8 cellular contexts compared by ENCODE assay signal in genomic region chr16:84881702-84882521, GRCh38.
A peak's percentile ranks its signal among the peaks of the same experiment; 100 is the strongest.
DNase-seq lines count a peak whose midpoint lies in the region; ATAC-seq and TF ChIP-seq lines count a peak whose summit lies in the region.

No MANE protein-coding gene starts in this region.

- H4K20me1 ChIP-seq in HCT116 (ENCODE audit: insufficient read depth): no peaks in the 10 kb centered on the region

- POLR2A ChIA-PET in HCT116 (lab: Charles Lee): interaction anchor here (1.1 kb wide), 1 partner anchor 17 kb away, joined by 3 read pairs; no protein-coding TSS in a partner anchor

- H3K4me1 ChIP-seq in HCT116 (ENCODE audit: control insufficient read depth in 1 of 2, insufficient read depth in 2 of 2, low read length in 2 of 2) (peaks cover 9 to 54% of the 10 kb centered on the region in 2 experiments), adrenal gland (replicated peaks in 1 of 2) (no peaks in the 10 kb centered on the region), right atrium auricular region (peaks cover 0 to 14% of the 10 kb centered on the region in 2 donors)

- peak overlapping the region; percentile 15 for H3K4me2 ChIP-seq in HCT116 (ENCODE audit: low read length)

- no peaks in the 10 kb centered on the region for H3K9me3 ChIP-seq in HCT116 (ENCODE audit: control insufficient read depth in 1 of 2, insufficient read depth in 1 of 2, low read depth in 1 of 2, low read length in 2 of 2)
- H3K9me3 ChIP-seq in adrenal gland (replicated peaks in 1 of 3): no peaks in the 10 kb centered on the region
- no peaks in the 10 kb centered on the region for H3K9me3 ChIP-seq in right atrium auricular region

- no peak overlapping the region for H3K9ac ChIP-seq in HCT116 (ENCODE audit: low read length)

- ATAC-seq in HCT116 (peak; percentile 33; the same call in 1 of the 2 replicates), GM18502 (IDR thresholded peaks at IDR 0.05; ENCODE audit: poor library complexity, unreplicated experiment) (no peak), HG03354 (IDR thresholded peaks at IDR 0.05; ENCODE audit: poor library complexity, severe bottlenecking, unreplicated experiment) (no peak)

- H3K27me3 ChIP-seq in HCT116 (ENCODE audit: insufficient read depth, low read length) (no peaks in the 10 kb centered on the region), adrenal gland (no peaks in the 10 kb centered on the region), right atrium auricular region (no peaks in the 10 kb centered on the region)

- no peaks in the 10 kb centered on the region for H3K79me2 ChIP-seq in HCT116 (ENCODE audit: insufficient read depth, low read length)

- H3K4me3 ChIP-seq in HCT116 (replicated peaks in 1 of 2; ENCODE audit: low read depth in 1 of 2, low read length in 2 of 2): no peak overlapping the region
- H3K4me3 ChIP-seq in adrenal gland: no peak overlapping the region
- no peak overlapping the region for H3K4me3 ChIP-seq in right atrium auricular region

- no peak overlapping the region for H3K27ac ChIP-seq in HCT116 (ENCODE audit: low read depth, low read length)
- H3K27ac ChIP-seq in adrenal gland: peak overlapping the region in 2 of 5 donors; percentile 49
- H3K27ac ChIP-seq in right atrium auricular region: peak overlapping the region; percentile 16 to 56

- DNase-seq in HCT116 (ENCODE audit: low read depth, low spot score): no peak
- DNase-seq in adrenal gland: peak in 5 of 7 donors; percentile 41 to 61 (median 47)
- no peak for DNase-seq in right atrium auricular region (ENCODE audit: low spot score)
- DNase-seq in stromal cell of bone marrow (ENCODE audit: low read depth): peak; percentile 95
- DNase-seq in NCI-H2107 (lab: John Stamatoyannopoulos, UW): no peak
- DNase-seq in DMS53 treated with DMSO at 0.1 percent for 48 hours (lab: John Stamatoyannopoulos, UW; ENCODE audit: unreplicated experiment): no peak

- no peaks in the 10 kb centered on the region for H3K9me2 ChIP-seq in HCT116 (ENCODE audit: insufficient read depth)

- no peak for TF ChIP-seq RAD21 in HCT116 (IDR thresholded peaks at IDR 0.05; ENCODE audit: low read depth)

- H3K36me3 ChIP-seq in HCT116 (ENCODE audit: control insufficient read depth in 1 of 2, insufficient read depth in 2 of 2, low read length in 2 of 2) (no peaks in the 10 kb centered on the region), adrenal gland (replicated peaks in 1 of 2) (peaks cover 0 to 11% of the 10 kb centered on the region in 2 donors), right atrium auricular region (peaks cover 14% of the 10 kb centered on the region)

- RAD21 ChIA-PET in HCT116 (lab: Charles Lee; ENCODE audit: low non-redundant PET in 1 of 2, low total read pairs in 2 of 2, uncharacterized antibody in 2 of 2, unreplicated experiment in 2 of 2): no interaction called here

- H2AFZ ChIP-seq in HCT116 (ENCODE audit: low read depth, low read length, poor library complexity, severe bottlenecking): no peak overlapping the region

- intact Hi-C loops in HCT116 (cut with micrococcal nuclease): no loop called here
- intact Hi-C loops in adrenal gland (cut with DNase I): no loop called here

- BruUV-seq in HCT116 (replicated peaks; lab: Mats Ljungman, UMichigan): no TSS peak

- TF ChIP-seq POLR2A in HCT116 (IDR thresholded peaks at IDR 0.05; ENCODE audit: borderline replicate concordance, extremely low read depth, insufficient read depth, insufficient read length) (no peak), adrenal gland (IDR thresholded peaks at IDR 0.05) (no peak)

- CTCF ChIA-PET in HCT116 (lab: Charles Lee): interaction anchor here (0.6 kb wide), 2 partner anchors 15 to 51 kb away, joined by 4 to 6 read pairs; no protein-coding TSS in a partner anchor

- TF ChIP-seq CTCF in HCT116 (IDR thresholded peaks at IDR 0.05 in 2 of 3, conservative IDR thresholded peaks at IDR 0.05 in 1 of 3; ENCODE audit: borderline replicate concordance in 1 of 3, insufficient read depth in 1 of 3, low read depth in 2 of 3, low read length in 2 of 3) (no peak), adrenal gland (IDR thresholded peaks at IDR 0.05) (no peak), right atrium auricular region (IDR thresholded peaks at IDR 0.05) (no peak)

- WGBS in adrenal gland, 4 donors: 63 to 82% (median 78%) methylated on average over 8 of the region's 8 CpGs

TF ChIP-seq in HCT116, 20 proteins besides CTCF, POLR2A, EP300 and RAD21:
- TF ChIP-seq, protein P1, sequence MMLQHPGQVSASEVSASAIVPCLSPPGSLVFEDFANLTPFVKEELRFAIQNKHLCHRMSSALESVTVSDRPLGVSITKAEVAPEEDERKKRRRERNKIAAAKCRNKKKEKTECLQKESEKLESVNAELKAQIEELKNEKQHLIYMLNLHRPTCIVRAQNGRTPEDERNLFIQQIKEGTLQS (IDR thresholded peaks at IDR 0.05): no peak
- TF ChIP-seq YY1 (IDR thresholded peaks at IDR 0.05; ENCODE audit: extremely low read depth, insufficient replicate concordance, low read depth, low read length) (no peak), REST (IDR thresholded peaks at IDR 0.05; ENCODE audit: low read depth) (no peak), FOSL1 (IDR thresholded peaks at IDR 0.05; ENCODE audit: low read depth) (no peak), SP1 (IDR thresholded peaks at IDR 0.05; ENCODE audit: low read depth) (no peak), ELF1 (IDR thresholded peaks at IDR 0.05; ENCODE audit: borderline replicate concordance, low read depth) (no peak), MAX (IDR thresholded peaks at IDR 0.05) (no peak), JUND (IDR thresholded peaks at IDR 0.05) (no peak)

Comparison
In these comparisons a context has a peak if more than half of its experiments do, and no peak if none do; other contexts are left out.
1. DNase-seq: peak in adrenal gland (5 of 7) and stromal cell of bone marrow (single experiment); none in HCT116 (single experiment), right atrium auricular region (single experiment), NCI-H2107 (single experiment) and DMS53 treated with DMSO at 0.1 percent for 48 hours (single experiment).